ENCODE assay signal across 8 cellular contexts in the genomic region with DNA sequence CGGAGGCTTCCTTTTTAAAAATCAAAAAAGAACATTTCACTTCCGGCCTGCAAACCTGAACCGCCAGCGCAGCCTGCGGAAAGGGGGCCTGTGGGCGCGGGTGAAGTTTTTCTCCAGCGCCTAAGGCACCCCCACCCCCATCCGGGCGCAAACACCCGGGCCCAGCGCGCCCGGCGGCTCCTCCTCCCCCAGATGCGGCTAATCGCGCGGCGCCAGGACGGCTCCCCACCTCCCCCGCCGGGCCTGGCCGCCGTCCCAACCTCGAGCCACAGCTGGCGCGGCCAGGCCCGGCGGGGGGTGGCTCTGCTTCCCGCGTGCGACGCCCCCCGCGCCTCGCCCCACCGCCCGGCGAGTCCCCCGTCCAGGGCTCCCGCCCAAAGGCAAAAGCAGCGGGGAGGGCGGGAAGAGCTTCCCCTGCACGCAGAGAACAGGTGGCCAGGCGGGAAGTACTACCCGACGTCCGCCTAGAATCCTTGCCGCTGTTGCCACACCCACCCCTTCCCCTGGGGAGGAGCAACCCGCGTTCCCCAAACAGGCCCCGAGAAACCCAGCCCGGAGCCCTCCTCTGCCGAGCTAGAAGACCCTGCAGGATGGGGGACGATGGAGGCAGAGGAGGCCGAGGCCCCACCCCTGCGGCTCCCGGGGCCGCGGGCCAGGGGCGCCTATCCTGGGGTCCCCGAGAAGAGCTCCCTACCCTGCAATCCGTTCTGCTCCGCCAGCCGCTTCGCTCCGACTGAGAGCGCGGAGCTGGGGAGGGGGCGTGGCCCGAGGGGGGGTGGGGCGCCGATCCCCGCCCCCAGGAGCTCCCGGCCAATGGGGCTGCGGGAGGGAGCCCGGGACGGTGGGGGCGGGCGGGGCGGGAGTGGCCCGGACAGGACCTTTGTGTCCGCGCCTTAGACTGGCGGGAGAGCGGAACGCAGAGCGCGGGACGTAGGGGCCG. TPM values are rescaled to one million over a fixed set of nuclear protein-coding genes. Genes with fewer than 3 reads are reported as not detected.
DNase-seq lines count a peak whose midpoint lies in the region; ATAC-seq and TF ChIP-seq lines count a peak whose summit lies in the region.

CARHSP1 (minus strand) TSS at position 735 of the 940 bp plus-strand sequence. CDS start 9,678 bp downstream, outside the sequence.

- peak; percentile 57 for ATAC-seq in GM21515 (IDR thresholded peaks at IDR 0.05; ENCODE audit: unreplicated experiment)
- ATAC-seq in mucosa of descending colon, result peak; percentile 87

- 0 out of 2 replicates have a peak within 1 kb of the TSS, but pooled peaks have one; percentile 19 for H2AFZ ChIP-seq in OCI-LY1 (ENCODE audit: low read length)

- DNase-seq in D341Med (ENCODE audit: low spot score) (peak; percentile 96), HuH-7 (ENCODE audit: low spot score) (peak; percentile 91), activated T-cell treated with anti-CD3 and anti-CD28 coated beads for 1 hour (ENCODE audit: low read depth) (peak; percentile 58), epidermal melanocyte (ENCODE audit: insufficient read length, low spot score) (peak; percentile 94), mucosa of descending colon (peak; percentile 87 to 93 (median 89))
- DNase-seq in stimulated activated CD8-positive, alpha-beta memory T cell treated with anti-CD3 and anti-CD28 coated beads, Interleukin-4, amount 100 ng/mL, for 4 hours (ENCODE audit: low read depth in 2 of 2, low spot score in 1 of 2), result peak; percentile 30 to 68

- peaks cover 42% of the 10 kb centered on the region for H3K79me2 ChIP-seq in OCI-LY1 (ENCODE audit: insufficient read depth, low read length)

- peaks cover 4% of the 10 kb centered on the region; the same call in 1 of the 2 replicates for H3K36me3 ChIP-seq in OCI-LY1 (ENCODE audit: insufficient read depth, low read length)
- no peaks in the 10 kb centered on the region for H3K36me3 ChIP-seq in mucosa of descending colon (ENCODE audit: low read depth)

- H3K27me3 ChIP-seq in OCI-LY1 (ENCODE audit: insufficient read depth, low read length), result no peaks in the 10 kb centered on the region

- no peaks in the 10 kb centered on the region for H3K9me2 ChIP-seq in OCI-LY1 (ENCODE audit: low read depth, low read length)

- H3K4me3 ChIP-seq in OCI-LY1 (ENCODE audit: low read depth, low read length, poor library complexity, severe bottlenecking), result peak within 1 kb of the TSS; percentile 81
- peak within 1 kb of the TSS; percentile 36 for H3K4me3 ChIP-seq in mucosa of descending colon

- intact Hi-C loops in mucosa of descending colon (cut with DNase I, micrococcal nuclease), result no loop called here

- peaks cover 4% of the 10 kb centered on the region; the same call in 1 of the 2 replicates for H3F3A ChIP-seq in OCI-LY1 (ENCODE audit: insufficient read depth, low read length)

- H3K4me1 ChIP-seq in OCI-LY1 (ENCODE audit: insufficient read depth, low read length, severe bottlenecking) (peaks cover 55% of the 10 kb centered on the region), mucosa of descending colon (ENCODE audit: low read depth) (peaks cover 48% of the 10 kb centered on the region)

- peak within 1 kb of the TSS; percentile 97 for H3K4me2 ChIP-seq in OCI-LY1 (ENCODE audit: low read length)

- TF ChIP-seq CTCF in OCI-LY1 (IDR thresholded peaks at IDR 0.05; ENCODE audit: low read length) (no peak), mucosa of descending colon (IDR thresholded peaks at IDR 0.05) (no peak)

- H4K20me1 ChIP-seq in OCI-LY1 (ENCODE audit: insufficient read depth, low read length), result no peaks in the 10 kb centered on the region

- H3K9me3 ChIP-seq in OCI-LY1 (ENCODE audit: low read length), result no peaks in the 10 kb centered on the region
- no peaks in the 10 kb centered on the region for H3K9me3 ChIP-seq in mucosa of descending colon

- H3K27ac ChIP-seq in OCI-LY1 (ENCODE audit: low read depth, low read length, poor library complexity, severe bottlenecking), result peak within 1 kb of the TSS; percentile 91

- H3K9ac ChIP-seq in OCI-LY1 (ENCODE audit: low read length), result peak within 1 kb of the TSS; percentile 91

RNA-seq across cellular contexts. Expression of gene CARHSP1, which starts in this region (rescaled TPM):
- total RNA-seq in mucosa of descending colon, result 10 to 100 TPM; 42.7 to 69.4 (median 56.8) TPM

Comparison
In these comparisons a context has a peak if more than half of its experiments do, and no peak if none do; other contexts are left out.
1. Peak in every context shown above with its lines: DNase-seq, ATAC-seq, H3K4me3 ChIP-seq and H3K27ac ChIP-seq.